ENCODE assay signal across 8 cellular contexts in genomic region chr1:225427249-225428065, GRCh38. TPM values are rescaled to one million over a fixed set of nuclear protein-coding genes. Genes with fewer than 3 reads are reported as not detected.
DNase-seq lines count a peak whose midpoint lies in the region; ATAC-seq and TF ChIP-seq lines count a peak whose summit lies in the region.

TSS of gene LBR (minus strand) at chr1:225428038. CDS start at chr1:225424075, 3,963 bp downstream.

- H3K9ac ChIP-seq in NT2/D1 (ENCODE audit: insufficient read length, low read depth) = peak within 1 kb of the TSS; percentile 93
- peak within 1 kb of the TSS; percentile 86 for H3K9ac ChIP-seq in skeletal muscle satellite cell (ENCODE audit: low read depth, low read length)

- H3K36me3 Mint-ChIP-seq in brain = no peaks in the 10 kb centered on the region

- H3K9me3 Mint-ChIP-seq in brain = no peaks in the 10 kb centered on the region

- H3K27me3 Mint-ChIP-seq in brain = peaks cover 7% of the 10 kb centered on the region

- H3K4me2 ChIP-seq in skeletal muscle satellite cell (ENCODE audit: low read length) = peak within 1 kb of the TSS; percentile 98

- DNase-seq in activated CD4-positive, CD25-positive, alpha-beta regulatory T cell treated with anti-CD3 and anti-CD28 coated beads, Interleukin-2, amount 50 U/mL, for 16 hours (ENCODE audit: low read depth, low spot score) = peak; percentile 21
- DNase-seq in NT2/D1 (ENCODE audit: low read depth, low spot score) = peak; percentile 20
- DNase-seq in iPS-NIHi7 (ENCODE audit: extremely low spot score) = peak; percentile 65
- DNase-seq in OCI-M2 (lab: John Stamatoyannopoulos, UW; ENCODE audit: unreplicated experiment) = no peak

- ATAC-seq in activated CD4-positive, CD25-positive, alpha-beta regulatory T cell treated with anti-CD3 and anti-CD28 coated beads, Interleukin-2, amount 50 U/mL, for 24 hours = no peak
- ATAC-seq in HG02571 (IDR thresholded peaks at IDR 0.05; ENCODE audit: unreplicated experiment) = peak; percentile 32

- H3K27me3 ChIP-seq in NT2/D1 (ENCODE audit: insufficient read depth, insufficient read length) (peaks cover 6% of the 10 kb centered on the region), skeletal muscle satellite cell (ENCODE audit: control insufficient read depth, insufficient read depth, low read length) (no peaks in the 10 kb centered on the region)

- H3K4me1 ChIP-seq in NT2/D1 (ENCODE audit: insufficient read depth, insufficient read length) = peaks cover 2% of the 10 kb centered on the region
- H3K4me1 ChIP-seq in skeletal muscle satellite cell (ENCODE audit: control insufficient read depth, insufficient read depth, low read length) = peaks cover 46% of the 10 kb centered on the region

- peaks cover 54% of the 10 kb centered on the region for H3K4me1 Mint-ChIP-seq in brain

- peak within 1 kb of the TSS; percentile 90 for H3K4me3 ChIP-seq in NT2/D1 (ENCODE audit: insufficient read length, low read depth)
- peak within 1 kb of the TSS; percentile 95 for H3K4me3 ChIP-seq in skeletal muscle satellite cell (ENCODE audit: low read length)

- TF ChIP-seq CTCF in brain (conservative IDR thresholded peaks at IDR 0.05) = no peak

- H3K36me3 ChIP-seq in NT2/D1 (ENCODE audit: insufficient read depth, insufficient read length, low read length) = peaks cover 11% of the 10 kb centered on the region
- no peaks in the 10 kb centered on the region for H3K36me3 ChIP-seq in skeletal muscle satellite cell (ENCODE audit: insufficient read depth, low read length)

- H3K9me3 ChIP-seq in NT2/D1 (ENCODE audit: insufficient read depth, low read length) (peaks cover 25% of the 10 kb centered on the region), skeletal muscle satellite cell (replicated peaks; ENCODE audit: low read length) (no peaks in the 10 kb centered on the region)

- H3K4me3 Mint-ChIP-seq in brain = peak within 1 kb of the TSS; percentile 92 to 95 (median 94)

- peak within 1 kb of the TSS; percentile 92 to 99 (median 97) for H3K27ac Mint-ChIP-seq in brain

RNA-seq across cellular contexts. Expression of gene LBR, which starts in this region (rescaled TPM):
- 24.4 TPM for polyA plus RNA-seq in brain (ENCODE audit: insufficient read depth, low read depth, low replicate concordance)
- total RNA-seq in skeletal muscle satellite cell (2012; rRNA removed) = 24.9 and 32.4 TPM in 2 replicates
